Comparison of ENCODE assay signal across 8 cellular contexts in genomic region chr1:180863158-180863775, GRCh38. TPM values are rescaled to one million over a fixed set of nuclear protein-coding genes. Genes with fewer than 3 reads are reported as not detected.
A peak's percentile ranks its signal among the peaks of the same experiment; 100 is the strongest.
DNase-seq lines count a peak whose midpoint lies in the region; ATAC-seq and TF ChIP-seq lines count a peak whose summit lies in the region.

No MANE protein-coding gene starts in this region.

- no CpG with 5 or more reads among the region's 6 CpGs for WGBS in H9 (ENCODE audit: extremely low coverage, insufficient read length, low lambda C conversion rate)
- WGBS in mammary epithelial cell (ENCODE audit: low coverage, missing lambda C conversion rate) = 11% methylated on average over 6 of the region's 6 CpGs

- peaks cover 0 to 2% of the 10 kb centered on the region in 2 experiments; a peak in 2 of 5 replicates for H3K9me3 Mint-ChIP-seq in H9

- BruUV-seq in mammary epithelial cell (replicated peaks; lab: Mats Ljungman, UMichigan) = no TSS peak

- H4K5ac ChIP-seq in H9 (ENCODE audit: insufficient read length, low read depth, low read length) = no peak overlapping the region

- no peak overlapping the region for H3K23ac ChIP-seq in H9 (ENCODE audit: insufficient read length, low read depth, low read length)

- in situ Hi-C loops in Caki2 (cut with HindIII; ENCODE audit: low pct_unique_long_range_greater_than_20kb, low sequenced_read_pairs) = loop anchor here (25.0 kb wide), 1 partner anchor 351 kb away; the partner anchor contains the start of gene ACBD6
- in situ Hi-C loops in mammary epithelial cell (cut with MboI; ENCODE audit: low sequenced_read_pairs in 2 of 2) = loop anchor here in 1 of 2 donors (5.0 to 25.0 kb wide), 2 partner anchors 226 to 346 kb away; partner anchors contain the start of gene XPR1

- H2AK5ac ChIP-seq in H9 (ENCODE audit: insufficient read length, low read length) = no peak overlapping the region

- H2AFZ ChIP-seq in H9 (ENCODE audit: low read length) = no peak overlapping the region
- H2AFZ ChIP-seq in mammary epithelial cell (ENCODE audit: low read depth, low read length) = no peak overlapping the region

- H3K4me2 ChIP-seq in H9 (ENCODE audit: insufficient read depth, insufficient read length, low read length) = no peak overlapping the region
- no peak overlapping the region for H3K4me2 ChIP-seq in mammary epithelial cell (ENCODE audit: insufficient read depth, low read depth, low read length)

- H4K8ac ChIP-seq in H9 (replicated peaks; ENCODE audit: insufficient read length, low read depth, low read length) = no peak overlapping the region

- no peaks in the 10 kb centered on the region for H3K79me2 ChIP-seq in H9 (ENCODE audit: insufficient read depth, low read length)
- no peaks in the 10 kb centered on the region for H3K79me2 ChIP-seq in mammary epithelial cell (ENCODE audit: insufficient read depth, low read length)

- peaks cover 7 to 26% (median 19%) of the 10 kb centered on the region in 3 experiments; a peak in 6 of 7 replicates for H3K36me3 Mint-ChIP-seq in H9 (ENCODE audit: insufficient read depth in 1 of 3, low read depth in 3 of 3)

- TF ChIP-seq CTCF in H9 (conservative IDR thresholded peaks at IDR 0.05) = peak; percentile 85
- peak; percentile 51 to 62 for TF ChIP-seq CTCF in mammary epithelial cell (conservative IDR thresholded peaks at IDR 0.05 in 1 of 2, IDR thresholded peaks at IDR 0.05 in 1 of 2; ENCODE audit: extremely low read depth in 1 of 2, insufficient read depth in 1 of 2, low read depth in 1 of 2, low read length in 2 of 2)
- peak; percentile 56 to 72 for TF ChIP-seq CTCF in left lung (IDR thresholded peaks at IDR 0.05)
- TF ChIP-seq CTCF in uterus (IDR thresholded peaks at IDR 0.05) = peak; percentile 59 to 82 (median 77)

- intact Hi-C loops in mammary epithelial cell (cut with micrococcal nuclease) = loop anchor here (5.0 kb wide), 4 partner anchors 86 to 346 kb away; no protein-coding TSS in a partner anchor
- intact Hi-C loops in left lung (cut with DNase I) = loop anchor here in 1 of 2 donors (5.0 to 10.0 kb wide), 2 partner anchors 228 to 346 kb away; partner anchors contain the start of gene XPR1
- intact Hi-C loops in uterus (cut with DNase I; ENCODE audit: low total_unique reads) = no loop called here

- no peak overlapping the region for H2BK15ac ChIP-seq in H9 (ENCODE audit: low read depth, low read length)

- H3K27ac ChIP-seq in H9 (ENCODE audit: insufficient read length, low read depth, low read length) (no peak overlapping the region), mammary epithelial cell (ENCODE audit: insufficient read depth, low read depth, low read length) (no peak overlapping the region), left lung (no peak overlapping the region), uterus (no peak overlapping the region)

- H3K4me1 Mint-ChIP-seq in H9 = no peaks in the 10 kb centered on the region

- no peaks in the 10 kb centered on the region for H3K4me1 ChIP-seq in H9 (ENCODE audit: insufficient read depth, low read length)
- H3K4me1 ChIP-seq in mammary epithelial cell (ENCODE audit: insufficient read depth, low read length) = peaks cover 9% of the 10 kb centered on the region
- H3K4me1 ChIP-seq in left lung = peaks cover 0 to 7% of the 10 kb centered on the region in 2 donors
- no peaks in the 10 kb centered on the region for H3K4me1 ChIP-seq in uterus

- H2BK5ac ChIP-seq in H9 (ENCODE audit: insufficient read length, low read length) = no peak overlapping the region

- no peaks in the 10 kb centered on the region for H4K20me1 ChIP-seq in H9 (ENCODE audit: control insufficient read depth, insufficient read depth, insufficient read length)
- H4K20me1 ChIP-seq in mammary epithelial cell (ENCODE audit: insufficient read depth, low read length) = no peaks in the 10 kb centered on the region

- H3K23me2 ChIP-seq in H9 (ENCODE audit: insufficient read length, low read depth, low read length, poor library complexity, severe bottlenecking) = no peaks in the 10 kb centered on the region

- ATAC-seq in left lung = peak; percentile 84
- no peak for ATAC-seq in GM21447 (IDR thresholded peaks at IDR 0.05; ENCODE audit: unreplicated experiment)

- TF ChIP-seq POLR2A in uterus (IDR thresholded peaks at IDR 0.05) = no peak

- H2BK120ac ChIP-seq in H9 (ENCODE audit: low read depth, low read length, poor library complexity, severe bottlenecking) = no peak overlapping the region

- H3K36me3 ChIP-seq in mammary epithelial cell (ENCODE audit: insufficient read depth, low read length) = peaks cover 7% of the 10 kb centered on the region
- H3K36me3 ChIP-seq in left lung = peaks cover 0 to 18% of the 10 kb centered on the region in 2 donors
- no peaks in the 10 kb centered on the region for H3K36me3 ChIP-seq in uterus

- no peak overlapping the region for H3K4ac ChIP-seq in H9 (ENCODE audit: low read depth, low read length)

- CTCF ChIA-PET in mammary epithelial cell (lab: Charles Lee; ENCODE audit: low non-redundant PET) = interaction anchor here (0.5 to 1.3 kb wide), 4 partner anchors 100 to 675 kb away, joined by 3 to 9 read pairs (median 7); no protein-coding TSS in a partner anchor

- no peaks in the 10 kb centered on the region for H3K79me1 ChIP-seq in H9 (ENCODE audit: insufficient read depth, low read depth, low read length, poor library complexity, severe bottlenecking)

- H3K14ac ChIP-seq in H9 (ENCODE audit: insufficient read depth, low read length) = no peak overlapping the region

- peak; percentile 46 for DNase-seq in Caki2 (ENCODE audit: low read depth)
- no peak for DNase-seq in H9
- peak; percentile 64 for DNase-seq in NCI-H526 treated with DMSO at 0.1 percent for 48 hours (lab: John Stamatoyannopoulos, UW)
- DNase-seq in mammary epithelial cell = peak; percentile 32
- no peak for DNase-seq in left lung
- DNase-seq in uterus = peak in 1 of 2 donors; percentile 18
- no peak for DNase-seq in effector CD8-positive, alpha-beta T cell (lab: John Stamatoyannopoulos, UW)

- H3K27me3 Mint-ChIP-seq in H9 (ENCODE audit: low read depth) = no peaks in the 10 kb centered on the region

- H2BK12ac ChIP-seq in H9 (ENCODE audit: insufficient read length, low read depth, low read length) = no peak overlapping the region

- dilution Hi-C loops in mammary epithelial cell (cut with HindIII; ENCODE audit: low sequenced_read_pairs) = no loop called here

- H3K9me3 ChIP-seq in H9 (ENCODE audit: control insufficient read depth, low read depth, low read length) (no peaks in the 10 kb centered on the region), mammary epithelial cell (replicated peaks; ENCODE audit: insufficient read depth, low read length) (no peaks in the 10 kb centered on the region), left lung (no peaks in the 10 kb centered on the region), uterus (no peaks in the 10 kb centered on the region)

- no peak overlapping the region for H4K91ac ChIP-seq in H9 (ENCODE audit: insufficient read length, low read depth, low read length)

- no peak overlapping the region for H3K4me3 ChIP-seq in mammary epithelial cell (replicated peaks in 1 of 3; ENCODE audit: insufficient read depth in 1 of 3, low read depth in 2 of 3, low read length in 3 of 3)
- H3K4me3 ChIP-seq in left lung = no peak overlapping the region
- H3K4me3 ChIP-seq in uterus = no peak overlapping the region

- H3K9ac ChIP-seq in H9 (ENCODE audit: extremely low read depth, insufficient read length, low read length) (no peak overlapping the region), mammary epithelial cell (ENCODE audit: insufficient read depth, low read length) (no peak overlapping the region)

- H3K56ac ChIP-seq in H9 (ENCODE audit: insufficient read length, low read depth, low read length) = no peak overlapping the region

- no peak overlapping the region for H2BK20ac ChIP-seq in H9 (ENCODE audit: low read depth, low read length, poor library complexity, severe bottlenecking)

- H3K27me3 ChIP-seq in H9 (ENCODE audit: insufficient read depth, low read length) (no peaks in the 10 kb centered on the region), mammary epithelial cell (ENCODE audit: insufficient read depth, low read length) (no peaks in the 10 kb centered on the region), left lung (no peaks in the 10 kb centered on the region), uterus (no peaks in the 10 kb centered on the region)

- no peak overlapping the region for H3K4me3 Mint-ChIP-seq in H9

- H3T11ph ChIP-seq in H9 (ENCODE audit: low read length) = no peak overlapping the region

- no peak overlapping the region for H3K18ac ChIP-seq in H9 (ENCODE audit: insufficient read length, low read depth, low read length)

- H3K27ac Mint-ChIP-seq in H9 = no peak overlapping the region

RNA-seq across cellular contexts. Expression of gene KIAA1614, which starts 49.4 kb away (rescaled TPM):
- 0.10 and 0.12 TPM in 2 replicates for total RNA-seq in Caki2 (2014; rRNA removed; shearing (Covaris generic); ENCODE audit: low replicate concordance)
- total RNA-seq in H9 (2021) (0.88 and 1.3 TPM in 2 replicates), mammary epithelial cell (1 to 10 TPM in 1 of 2 donors, under 1 TPM in 1; 0.26 to 3.7 TPM), left lung (1 to 10 TPM; 3.6 to 5.1 TPM), uterus (10 to 100 TPM in 2 of 4 donors, 1 to 10 TPM in 2; 1.0 to 17.1 (median 6.6) TPM)
- polyA plus RNA-seq in mammary epithelial cell = 0.03 TPM
- not detected for polyA minus RNA-seq in mammary epithelial cell

Comparison
In these comparisons a context has a peak if more than half of its experiments do, and no peak if none do; other contexts are left out.
1. DNase-seq: peak in Caki2 (single experiment), NCI-H526 treated with DMSO at 0.1 percent for 48 hours (single experiment) and mammary epithelial cell (single experiment); none in H9 (single experiment), left lung (0 of 2) and effector CD8-positive, alpha-beta T cell (single experiment).
2. Peak in every context shown above with its lines, with median percentiles within 50 percentile points of each other: CTCF ChIP-seq.